13 cellular contexts compared by ENCODE assay signal in the genomic region with DNA sequence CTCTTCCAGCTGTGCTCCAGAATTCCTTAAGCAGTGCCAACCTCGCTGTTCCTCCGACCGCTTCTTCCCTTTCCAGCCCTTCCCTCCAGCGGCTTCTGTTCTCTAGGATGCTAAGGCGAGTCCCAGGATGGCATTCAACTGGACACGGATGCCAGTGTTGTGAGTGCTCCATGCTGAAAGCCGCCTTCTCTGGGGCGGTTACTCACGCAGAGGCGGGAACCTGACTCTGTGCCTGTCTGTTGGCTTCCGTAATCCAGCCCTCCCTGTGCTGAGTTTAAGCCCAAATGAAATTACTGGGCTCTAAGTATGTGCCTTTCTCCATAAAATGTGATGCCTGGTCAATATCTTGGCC. TPM values are rescaled to one million over a fixed set of nuclear protein-coding genes. Genes with fewer than 3 reads are reported as not detected.
A peak's percentile ranks its signal among the peaks of the same experiment; 100 is the strongest.
DNase-seq lines count a peak whose midpoint lies in the region; ATAC-seq and TF ChIP-seq lines count a peak whose summit lies in the region.
"Had no signal": no experiment of that assay in that cellular context is flagged by ENCODE, and none has a peak within 500 bp of the region (broad histone marks: within the 10 kb centered on the region; RNA-seq: fewer than 3 reads in every experiment).

No MANE protein-coding gene starts in this region.

- peak overlapping the region; percentile 82 to 92 (median 85) for H3K27ac ChIP-seq in gastroesophageal sphincter
- peak overlapping the region; percentile 3 to 90 for H3K27ac ChIP-seq in aorta (ENCODE audit: low read depth in 1 of 2, low read length in 2 of 2)
- no peak overlapping the region for H3K27ac ChIP-seq in caudate nucleus (ENCODE audit: low read depth, low read length)
- H3K27ac ChIP-seq: HL-60 had no signal

- no peaks in the 10 kb centered on the region for H3K4me1 Mint-ChIP-seq in activated naive CD8-positive, alpha-beta T cell treated with anti-CD3 and anti-CD28 coated beads, Interleukin-2, amount 10 ng/mL, durations not matched to agents 7 days and 5 days
- H3K4me1 Mint-ChIP-seq in activated naive CD8-positive, alpha-beta T cell treated with anti-CD3 and anti-CD28 coated beads, Interleukin-2, amount 50 U/mL, for 24 hours, result peaks cover 2% of the 10 kb centered on the region
- H3K4me1 Mint-ChIP-seq in nephron progenitor cell (peaks cover 18% of the 10 kb centered on the region), CD14-positive monocyte (no peaks in the 10 kb centered on the region)
- H3K4me1 Mint-ChIP-seq: stimulated activated memory B cell treated with anti-CD40 and anti-IgM and Interleukin-4, amounts not matched to agents 10 μg/mL and 1 μg/mL and 100 μg/mL, for 72 hours; T-helper 17 cell had no signal

- TF ChIP-seq EP300 in gastroesophageal sphincter (IDR thresholded peaks at IDR 0.05), result no peak

- intact Hi-C loops in aorta (cut with DNase I), result no loop called here
- intact Hi-C loops in CD14-positive monocyte (cut with micrococcal nuclease), result loop anchor here in 1 of 2 donors (10.0 kb wide), 1 partner anchor 217 kb away; no protein-coding TSS in a partner anchor

- no peak overlapping the region for H3K4me3 Mint-ChIP-seq in activated naive CD8-positive, alpha-beta T cell treated with anti-CD3 and anti-CD28 coated beads, Interleukin-2, amount 10 ng/mL, durations not matched to agents 7 days and 5 days
- no peak overlapping the region for H3K4me3 Mint-ChIP-seq in activated naive CD8-positive, alpha-beta T cell treated with anti-CD3 and anti-CD28 coated beads, Interleukin-2, amount 50 U/mL, for 24 hours
- H3K4me3 Mint-ChIP-seq in nephron progenitor cell, result no peak overlapping the region
- no peak overlapping the region for H3K4me3 Mint-ChIP-seq in CD14-positive monocyte
- H3K4me3 Mint-ChIP-seq: H9; stimulated activated memory B cell treated with anti-CD40 and anti-IgM and Interleukin-4, amounts not matched to agents 10 μg/mL and 1 μg/mL and 100 μg/mL, for 72 hours; T-helper 17 cell had no signal

- peaks cover 20 to 73% (median 44%) of the 10 kb centered on the region in 3 donors for H3K4me1 ChIP-seq in gastroesophageal sphincter
- no peaks in the 10 kb centered on the region for H3K4me1 ChIP-seq in aorta (ENCODE audit: control insufficient read depth in 1 of 2, insufficient read depth in 2 of 2, low read length in 2 of 2)

- WGBS in gastroesophageal sphincter (ENCODE audit: low coverage in 1 of 2), 2 donors, result 32 to 53% methylated on average over 6 to 10 of the region's 11 CpGs
- 11 to 12% methylated on average over 11 of the region's 11 CpGs for WGBS in aorta, 2 donors

- peak; percentile 6 for DNase-seq in activated naive CD8-positive, alpha-beta T cell treated with anti-CD3 and anti-CD28 coated beads, Interleukin-2, amount 10 ng/mL, durations not matched to agents 7 days and 5 days
- no peak for DNase-seq in activated naive CD8-positive, alpha-beta T cell treated with anti-CD3 and anti-CD28 coated beads, Interleukin-2, amount 50 U/mL, for 24 hours
- DNase-seq in nephron progenitor cell (no peak), aorta (peak; percentile 79 to 87), caudate nucleus (lab: John Stamatoyannopoulos, UW) (no peak), COR-L47 (lab: John Stamatoyannopoulos, UW) (no peak), CD14-positive monocyte (ENCODE audit: low spot score) (no peak)
- DNase-seq: H9, NCI-H1092, T-helper 17 cell had no signal

- no peak for TF ChIP-seq POLR2A in gastroesophageal sphincter (IDR thresholded peaks at IDR 0.05)

- no peaks in the 10 kb centered on the region for H3K36me3 ChIP-seq in gastroesophageal sphincter
- H3K36me3 ChIP-seq in aorta (ENCODE audit: control insufficient read depth in 1 of 2, insufficient read depth in 2 of 2, low read length in 1 of 2), result no peaks in the 10 kb centered on the region

- no peaks in the 10 kb centered on the region for H3K9me3 ChIP-seq in gastroesophageal sphincter
- H3K9me3 ChIP-seq in aorta (ENCODE audit: control insufficient read depth, low read length), result no peaks in the 10 kb centered on the region

- H3K4me3 ChIP-seq in gastroesophageal sphincter, result no peak overlapping the region
- H3K4me3 ChIP-seq in aorta (ENCODE audit: low read length in 2 of 2), result no peak overlapping the region

- H3K27me3 ChIP-seq in gastroesophageal sphincter (no peaks in the 10 kb centered on the region), aorta (ENCODE audit: control insufficient read depth in 1 of 2, insufficient read depth in 2 of 2, low read length in 1 of 2) (no peaks in the 10 kb centered on the region)

- H3K9me3 Mint-ChIP-seq in activated naive CD8-positive, alpha-beta T cell treated with anti-CD3 and anti-CD28 coated beads, Interleukin-2, amount 10 ng/mL, durations not matched to agents 7 days and 5 days, result peaks cover 7% of the 10 kb centered on the region
- peaks cover 16% of the 10 kb centered on the region for H3K9me3 Mint-ChIP-seq in activated naive CD8-positive, alpha-beta T cell treated with anti-CD3 and anti-CD28 coated beads, Interleukin-2, amount 50 U/mL, for 24 hours
- H3K9me3 Mint-ChIP-seq in nephron progenitor cell, result peaks cover 6% of the 10 kb centered on the region
- peaks cover 9 to 26% (median 15%) of the 10 kb centered on the region in 7 donors for H3K9me3 Mint-ChIP-seq in CD14-positive monocyte

- H3K27ac Mint-ChIP-seq in activated naive CD8-positive, alpha-beta T cell treated with anti-CD3 and anti-CD28 coated beads, Interleukin-2, amount 10 ng/mL, durations not matched to agents 7 days and 5 days, result no peak overlapping the region
- H3K27ac Mint-ChIP-seq in activated naive CD8-positive, alpha-beta T cell treated with anti-CD3 and anti-CD28 coated beads, Interleukin-2, amount 50 U/mL, for 24 hours, result no peak overlapping the region
- H3K27ac Mint-ChIP-seq in nephron progenitor cell (peak overlapping the region; percentile 56), CD14-positive monocyte (no peak overlapping the region)
- H3K27ac Mint-ChIP-seq: stimulated activated memory B cell treated with anti-CD40 and anti-IgM and Interleukin-4, amounts not matched to agents 10 μg/mL and 1 μg/mL and 100 μg/mL, for 72 hours; T-helper 17 cell had no signal

- no peaks in the 10 kb centered on the region for H3K27me3 Mint-ChIP-seq in activated naive CD8-positive, alpha-beta T cell treated with anti-CD3 and anti-CD28 coated beads, Interleukin-2, amount 10 ng/mL, durations not matched to agents 7 days and 5 days
- H3K27me3 Mint-ChIP-seq in activated naive CD8-positive, alpha-beta T cell treated with anti-CD3 and anti-CD28 coated beads, Interleukin-2, amount 50 U/mL, for 24 hours, result peaks cover 3% of the 10 kb centered on the region
- H3K27me3 Mint-ChIP-seq in nephron progenitor cell (ENCODE audit: low read depth, poor library complexity) (no peaks in the 10 kb centered on the region), CD14-positive monocyte (ENCODE audit: low read depth in 3 of 3) (peaks cover 2 to 3% (median 2%) of the 10 kb centered on the region in 3 donors)

- POLR2A ChIA-PET in activated naive CD8-positive, alpha-beta T cell treated with anti-CD3 and anti-CD28 coated beads, Interleukin-2, amount 10 ng/mL, durations not matched to agents 7 days and 5 days (lab: Charles Lee), result no interaction called here

- no peaks in the 10 kb centered on the region for H3K36me3 Mint-ChIP-seq in activated naive CD8-positive, alpha-beta T cell treated with anti-CD3 and anti-CD28 coated beads, Interleukin-2, amount 10 ng/mL, durations not matched to agents 7 days and 5 days
- no peaks in the 10 kb centered on the region for H3K36me3 Mint-ChIP-seq in activated naive CD8-positive, alpha-beta T cell treated with anti-CD3 and anti-CD28 coated beads, Interleukin-2, amount 50 U/mL, for 24 hours (ENCODE audit: low read depth)
- peaks cover 21% of the 10 kb centered on the region for H3K36me3 Mint-ChIP-seq in nephron progenitor cell (ENCODE audit: low read depth)
- no peaks in the 10 kb centered on the region for H3K36me3 Mint-ChIP-seq in CD14-positive monocyte
- H3K36me3 Mint-ChIP-seq: stimulated activated memory B cell treated with anti-CD40 and anti-IgM and Interleukin-4, amounts not matched to agents 10 μg/mL and 1 μg/mL and 100 μg/mL, for 72 hours had no signal

- ATAC-seq in activated naive CD8-positive, alpha-beta T cell treated with anti-CD3 and anti-CD28 coated beads, Interleukin-2, amount 10 ng/mL, durations not matched to agents 7 days and 5 days (ENCODE audit: low read depth), result no peak
- ATAC-seq in activated naive CD8-positive, alpha-beta T cell treated with anti-CD3 and anti-CD28 coated beads, Interleukin-2, amount 50 U/mL, for 24 hours, result no peak
- ATAC-seq in gastroesophageal sphincter (peak; percentile 84), aorta (ENCODE audit: low FRiP score) (peak; percentile 72)
- ATAC-seq: stimulated activated memory B cell treated with anti-CD40 and anti-IgM and Interleukin-4, amounts not matched to agents 10 μg/mL and 1 μg/mL and 100 μg/mL, for 72 hours; T-helper 17 cell had no signal

- TF ChIP-seq CTCF in gastroesophageal sphincter (IDR thresholded peaks at IDR 0.05) (no peak), nephron progenitor cell (IDR thresholded peaks at IDR 0.05) (no peak), CD14-positive monocyte (IDR thresholded peaks at IDR 0.05) (no peak)

RNA-seq across cellular contexts. Expression of a gene that starts 20.2 kb away (rescaled TPM):
- under 1 TPM; 0.71 to 0.86 TPM for total RNA-seq in activated naive CD8-positive, alpha-beta T cell treated with anti-CD3 and anti-CD28 coated beads, Interleukin-2, amount 10 ng/mL, durations not matched to agents 7 days and 5 days
- total RNA-seq in gastroesophageal sphincter (10 to 100 TPM; 48.5 to 86.4 (median 74.9) TPM), aorta (100 to 1,000 TPM; 108 to 159 TPM)
- polyA plus RNA-seq in aorta (10 to 100 TPM; 18.7 to 57.7 TPM), CD14-positive monocyte (not detected)

Comparison
In these comparisons a context has a peak if more than half of its experiments do, and no peak if none do; other contexts are left out.
1. DNase-seq: peak in activated naive CD8-positive, alpha-beta T cell treated with anti-CD3 and anti-CD28 coated beads, Interleukin-2, amount 10 ng/mL, durations not matched to agents 7 days and 5 days (single experiment) and aorta (2 of 2); none in activated naive CD8-positive, alpha-beta T cell treated with anti-CD3 and anti-CD28 coated beads, Interleukin-2, amount 50 U/mL, for 24 hours (single experiment), nephron progenitor cell (single experiment), caudate nucleus (0 of 61), COR-L47 (single experiment) and CD14-positive monocyte (single experiment).
2. ATAC-seq: peak in gastroesophageal sphincter (single experiment) and aorta (single experiment); none in activated naive CD8-positive, alpha-beta T cell treated with anti-CD3 and anti-CD28 coated beads, Interleukin-2, amount 10 ng/mL, durations not matched to agents 7 days and 5 days (single experiment) and activated naive CD8-positive, alpha-beta T cell treated with anti-CD3 and anti-CD28 coated beads, Interleukin-2, amount 50 U/mL, for 24 hours (single experiment).
3. RNA of a gene that starts 20.2 kb away (total RNA-seq): 108 to 159 TPM in aorta and 48.5 to 86.4 TPM in gastroesophageal sphincter; 0.71 to 0.86 TPM in activated naive CD8-positive, alpha-beta T cell treated with anti-CD3 and anti-CD28 coated beads, Interleukin-2, amount 10 ng/mL, durations not matched to agents 7 days and 5 days; every median in the first group is over 10 times any median in the second.